In genomic region chr22:17131686-17132085, GRCh38 we compare ENCODE assay signal across 15 cellular contexts. TPM values are rescaled to one million over a fixed set of nuclear protein-coding genes. Genes with fewer than 3 reads are reported as not detected.
DNase-seq lines count a peak whose midpoint lies in the region; ATAC-seq, FAIRE-seq and TF ChIP-seq lines count a peak whose summit lies in the region.
"Had no signal": no experiment of that assay in that cellular context is flagged by ENCODE, and none has a peak within 500 bp of the region (broad histone marks: within the 10 kb centered on the region; RNA-seq: fewer than 3 reads in every experiment).

No MANE protein-coding gene starts in this region.

- POLR2A ChIA-PET in HCT116 (lab: Charles Lee) = no interaction called here

- H3K4me2 ChIP-seq in HCT116 (ENCODE audit: low read length) = no peak overlapping the region
- H3K4me2 ChIP-seq in MM.1S (ENCODE audit: low read depth, low read length) = no peak overlapping the region
- H3K4me2 ChIP-seq: hepatocyte, smooth muscle cell had no signal

- H3K79me2 ChIP-seq in HCT116 (ENCODE audit: insufficient read depth, low read length) = no peaks in the 10 kb centered on the region
- no peaks in the 10 kb centered on the region for H3K79me2 ChIP-seq in MM.1S (ENCODE audit: low read length)
- H3K79me2 ChIP-seq: hepatocyte had no signal

- H4K20me1 ChIP-seq in HCT116 (ENCODE audit: insufficient read depth) (no peaks in the 10 kb centered on the region), MM.1S (ENCODE audit: insufficient read depth, low read length) (no peaks in the 10 kb centered on the region)

- FAIRE-seq in kidney (lab: Jason Lieb, UNC) = no peak
- FAIRE-seq: TTC549, urothelium cell line had no signal

- H3K27ac ChIP-seq in HCT116 (ENCODE audit: low read depth, low read length) (no peak overlapping the region), kidney (ENCODE audit: low read depth in 2 of 2, low read length in 2 of 2) (no peak overlapping the region), MM.1S (ENCODE audit: low read length) (no peak overlapping the region)
- H3K27ac ChIP-seq: hepatocyte had no signal

- RAD21 ChIA-PET in HCT116 (lab: Charles Lee; ENCODE audit: low non-redundant PET in 1 of 2, low total read pairs in 2 of 2, uncharacterized antibody in 2 of 2, unreplicated experiment in 2 of 2) = interaction anchor here in 1 of 2 experiments (0.6 kb wide), 1 partner anchor 43 kb away, joined by 5 read pairs; no protein-coding TSS in a partner anchor

- peak; percentile 53; the same call in 1 of the 2 replicates for ATAC-seq in HCT116
- peak; percentile 33 to 49 for ATAC-seq in left cardiac atrium
- no peak for ATAC-seq in GM21576 (IDR thresholded peaks at IDR 0.05; ENCODE audit: unreplicated experiment)
- ATAC-seq: Panc1 had no signal

- CTCF ChIA-PET in HCT116 (lab: Charles Lee) = interaction anchor here (1.1 kb wide), 1 partner anchor 40 kb away, joined by 5 read pairs; no protein-coding TSS in a partner anchor

- H3K4me1 ChIP-seq in HCT116 (ENCODE audit: control insufficient read depth in 1 of 2, insufficient read depth in 2 of 2, low read length in 2 of 2) (0 out of 4 replicates have a peak, but pooled peaks cover 0 to 3% of the 10 kb centered on the region in 2 experiments), kidney (ENCODE audit: control insufficient read depth in 1 of 2, insufficient read depth in 1 of 2, low read depth in 1 of 2, low read length in 2 of 2) (no peaks in the 10 kb centered on the region), MM.1S (ENCODE audit: low read length) (peaks cover 7% of the 10 kb centered on the region)

- H3K9me3 ChIP-seq in HCT116 (ENCODE audit: control insufficient read depth in 1 of 2, insufficient read depth in 1 of 2, low read depth in 1 of 2, low read length in 2 of 2) (no peaks in the 10 kb centered on the region), kidney (ENCODE audit: control insufficient read depth in 1 of 2, low read length in 2 of 2) (no peaks in the 10 kb centered on the region), MM.1S (replicated peaks; ENCODE audit: insufficient read depth, low read length) (no peaks in the 10 kb centered on the region)

- DNase-seq in A172 (ENCODE audit: low spot score) = peak; percentile 22
- no peak for DNase-seq in HCT116 (ENCODE audit: low read depth, low spot score)
- peak; percentile 82 for DNase-seq in NCI-H69 (lab: John Stamatoyannopoulos, UW)
- DNase-seq in left cardiac atrium = no peak
- no peak for DNase-seq in T-helper 2 cell
- DNase-seq in kidney = no peak
- no peak for DNase-seq in MM.1S
- DNase-seq: HFFc6, Kasumi-1 had no signal

- no peaks in the 10 kb centered on the region for H3F3A ChIP-seq in MM.1S (ENCODE audit: insufficient read depth, low read length)

- H3K27me3 ChIP-seq in HCT116 (ENCODE audit: insufficient read depth, low read length) (no peaks in the 10 kb centered on the region), MM.1S (replicated peaks; ENCODE audit: insufficient read depth, low read length) (no peaks in the 10 kb centered on the region)
- H3K27me3 ChIP-seq: hepatocyte had no signal

- no peak overlapping the region for H3K4me3 ChIP-seq in HCT116 (replicated peaks in 1 of 2; ENCODE audit: low read depth in 1 of 2, low read length in 2 of 2)
- H3K4me3 ChIP-seq in kidney (ENCODE audit: low read length in 2 of 2) = no peak overlapping the region
- no peak overlapping the region for H3K4me3 ChIP-seq in MM.1S (ENCODE audit: low read length)
- H3K4me3 ChIP-seq: hepatocyte, smooth muscle cell had no signal

- BruUV-seq in HCT116 (replicated peaks; lab: Mats Ljungman, UMichigan) = no TSS peak

- intact Hi-C loops in HCT116 (cut with micrococcal nuclease) = no loop called here
- intact Hi-C loops in left cardiac atrium (cut with DNase I) = no loop called here
- intact Hi-C loops in kidney (cut with DNase I) = no loop called here

- no peak for TF ChIP-seq RAD21 in HCT116 (IDR thresholded peaks at IDR 0.05; ENCODE audit: low read depth)

- H3K9ac ChIP-seq in HCT116 (ENCODE audit: low read length) (no peak overlapping the region), kidney (ENCODE audit: low read length in 2 of 2) (no peak overlapping the region), MM.1S (ENCODE audit: low read length) (no peak overlapping the region)

- H3K9me2 ChIP-seq in HCT116 (ENCODE audit: insufficient read depth) (no peaks in the 10 kb centered on the region), MM.1S (replicated peaks; ENCODE audit: insufficient read depth, low read length) (no peaks in the 10 kb centered on the region)

- TF ChIP-seq POLR2A in HCT116 (IDR thresholded peaks at IDR 0.05; ENCODE audit: borderline replicate concordance, extremely low read depth, insufficient read depth, insufficient read length) = no peak

- H2AFZ ChIP-seq in HCT116 (ENCODE audit: low read depth, low read length, poor library complexity, severe bottlenecking) (no peak overlapping the region), MM.1S (ENCODE audit: low read length) (no peak overlapping the region)
- H2AFZ ChIP-seq: hepatocyte had no signal

- TF ChIP-seq CTCF in HCT116 (IDR thresholded peaks at IDR 0.05 in 2 of 3, conservative IDR thresholded peaks at IDR 0.05 in 1 of 3; ENCODE audit: borderline replicate concordance in 1 of 3, insufficient read depth in 1 of 3, low read depth in 2 of 3, low read length in 2 of 3) (no peak), kidney (IDR thresholded peaks at IDR 0.05; ENCODE audit: borderline replicate concordance, extremely low read depth, insufficient read depth) (no peak), MM.1S (IDR thresholded peaks at IDR 0.05; ENCODE audit: low read length) (no peak)

- no peaks in the 10 kb centered on the region for H3K36me3 ChIP-seq in HCT116 (ENCODE audit: control insufficient read depth in 1 of 2, insufficient read depth in 2 of 2, low read length in 2 of 2)
- no peaks in the 10 kb centered on the region for H3K36me3 ChIP-seq in kidney (ENCODE audit: control insufficient read depth in 1 of 2, insufficient read depth in 2 of 2, low read length in 2 of 2)
- no peaks in the 10 kb centered on the region for H3K36me3 ChIP-seq in MM.1S (replicated peaks; ENCODE audit: insufficient read depth, low read length)

TF ChIP-seq in HCT116, 20 proteins besides CTCF, POLR2A, EP300 and RAD21:
- TF ChIP-seq ZBTB33 (IDR thresholded peaks at IDR 0.05; ENCODE audit: extremely low read depth, insufficient replicate concordance, low read length) = no peak
TF ChIP-seq in HCT116: peak in this region for 0.

RNA-seq across cellular contexts. Expression of gene TMEM121B, which starts 10.5 kb away (rescaled TPM):
- total RNA-seq in A172 (2014; rRNA removed; shearing (Covaris generic)) = 0.05 and 0.24 TPM in 2 replicates
- total RNA-seq in HCT116 (2021; ENCODE audit: unreplicated experiment) = 0.57 TPM
- polyA plus RNA-seq in HCT116 (2012) = 0.16 and 0.31 TPM in 2 replicates
- under 1 TPM; 0.80 to 0.97 TPM for total RNA-seq in left cardiac atrium
- 1.2 TPM for total RNA-seq in kidney
- 0.19 TPM for polyA plus RNA-seq in kidney (ENCODE audit: insufficient read depth, low read depth, low replicate concordance)

RNA-seq across cellular contexts. Expression of gene HDHD5, which starts 27.4 kb away (rescaled TPM):
- 24.7 and 29.2 TPM in 2 replicates for total RNA-seq in A172 (2014; rRNA removed; shearing (Covaris generic))
- total RNA-seq in HCT116 (2021; ENCODE audit: unreplicated experiment) = 70.1 TPM
- polyA plus RNA-seq in HCT116 (2012) = 72.0 and 75.3 TPM in 2 replicates
- 10 to 100 TPM; 36.0 to 37.5 TPM for total RNA-seq in left cardiac atrium
- total RNA-seq in kidney = 27.5 TPM
- polyA plus RNA-seq in kidney (ENCODE audit: insufficient read depth, low read depth, low replicate concordance) = 39.8 TPM

RNA-seq across cellular contexts. Expression of gene IL17RA, which starts 46.9 kb away (rescaled TPM):
- 4.7 and 5.2 TPM in 2 replicates for total RNA-seq in A172 (2014; rRNA removed; shearing (Covaris generic))
- total RNA-seq in HCT116 (2021; ENCODE audit: unreplicated experiment) (17.3 TPM), left cardiac atrium (10 to 100 TPM; 11.6 to 15.4 TPM), kidney (26.8 TPM)
- polyA plus RNA-seq in HCT116 (2012) = 8.5 and 10.5 TPM in 2 replicates
- 4.2 TPM for polyA plus RNA-seq in kidney (ENCODE audit: insufficient read depth, low read depth, low replicate concordance)

Comparison
In these comparisons a context has a peak if more than half of its experiments do, and no peak if none do; other contexts are left out.
1. DNase-seq: peak in A172 (single experiment) and NCI-H69 (single experiment); none in HCT116 (single experiment), left cardiac atrium (single experiment), T-helper 2 cell (0 of 5), kidney (single experiment) and MM.1S (single experiment).